16 cellular contexts compared by ENCODE assay signal in the genomic region with DNA sequence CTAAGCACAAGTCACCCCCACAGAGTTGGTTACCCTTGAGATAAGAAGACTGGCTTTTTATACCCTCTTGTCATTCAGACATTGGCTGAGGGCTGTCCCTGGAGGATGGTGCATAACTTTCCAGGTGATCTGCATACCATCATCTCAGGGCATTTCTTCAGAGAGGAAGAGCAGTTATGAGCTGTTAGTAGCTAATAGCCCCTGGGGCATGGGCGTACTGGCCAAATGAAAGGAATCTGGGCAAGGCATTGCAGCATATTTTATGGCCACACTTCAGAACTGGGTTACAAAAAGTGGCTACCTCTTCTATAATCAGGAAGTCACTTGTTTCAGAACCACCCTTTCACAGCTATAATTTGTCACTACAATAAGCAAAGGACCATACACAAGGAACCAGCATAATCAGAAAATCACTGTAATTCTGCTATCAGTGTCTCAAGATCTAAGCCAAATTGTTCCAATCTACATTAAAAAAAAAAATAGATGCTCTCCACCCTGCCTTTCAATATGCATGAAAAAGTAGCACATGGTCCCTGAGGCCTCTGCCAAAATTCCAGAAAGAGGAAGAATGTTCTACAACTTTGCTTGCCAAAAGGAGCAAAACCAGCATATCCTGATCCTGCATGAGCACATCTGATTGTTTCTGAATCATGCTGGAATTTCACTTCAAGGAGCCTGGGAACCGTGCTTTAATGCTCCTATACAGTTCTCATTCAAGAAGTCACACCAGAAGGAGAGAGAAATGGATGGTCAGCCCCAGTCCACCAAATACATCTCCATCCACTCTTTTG.
DNase-seq lines count a peak whose midpoint lies in the region; ATAC-seq and TF ChIP-seq lines count a peak whose summit lies in the region.
"Had no signal": no experiment of that assay in that cellular context is flagged by ENCODE, and none has a peak within 500 bp of the region (broad histone marks: within the 10 kb centered on the region; RNA-seq: fewer than 3 reads in every experiment).

No MANE protein-coding gene starts in this region.

- no peak for ATAC-seq in GM21737 (IDR thresholded peaks at IDR 0.05; ENCODE audit: unreplicated experiment)
- no peak for ATAC-seq in HG02588 (IDR thresholded peaks at IDR 0.05; ENCODE audit: unreplicated experiment)
- ATAC-seq: activated CD4-positive, CD25-positive, alpha-beta regulatory T cell treated with anti-CD3 and anti-CD28 coated beads, Interleukin-2, amount 50 U/mL, for 24 hours; pancreas had no signal

- H3K4me3 ChIP-seq in astrocyte of the spinal cord (ENCODE audit: low read depth, low read length) (no peak overlapping the region), fibroblast of villous mesenchyme (ENCODE audit: low read depth, low read length) (no peak overlapping the region)
- H3K4me3 ChIP-seq: pancreas had no signal

- in situ Hi-C loops in astrocyte of the spinal cord (cut with HindIII; ENCODE audit: low sequenced_read_pairs) = no loop called here

- DNase-seq in HCEC 1CT (peak; percentile 39), astrocyte of the spinal cord (ENCODE audit: low read depth, low spot score) (peak; percentile 60), fibroblast of villous mesenchyme (ENCODE audit: low read depth) (peak; percentile 64), HEK293T (ENCODE audit: extremely low spot score) (no peak), ecto neural progenitor cell (ENCODE audit: low spot score) (no peak)
- DNase-seq: activated naive CD4-positive, alpha-beta T cell; effector CD8-positive, alpha-beta T cell; GDM1; head of caudate nucleus; kidney glomerular epithelial cell; NCI-H2081; NCI-H82; pancreas had no signal

- CTCF ChIA-PET in HEK293T (lab: Yijun Ruan, JAX) = interaction anchor here (1.5 kb wide), 1 partner anchor 17 kb away, joined by 3 read pairs; no protein-coding TSS in a partner anchor

- POLR2A ChIA-PET in HEK293T (lab: Yijun Ruan, JAX) = no interaction called here

- TF ChIP-seq CTCF in astrocyte of the spinal cord (IDR thresholded peaks at IDR 0.05; ENCODE audit: low read depth, low read length) (no peak), fibroblast of villous mesenchyme (IDR thresholded peaks at IDR 0.05; ENCODE audit: insufficient read depth, low read depth, low read length) (no peak)

TF ChIP-seq in HEK293T, 16 proteins besides CTCF, POLR2A, EP300 and RAD21:
- TF ChIP-seq ZNF384 (IDR thresholded peaks at IDR 0.05) = no peak
- no peak for TF ChIP-seq LEF1 (IDR thresholded peaks at IDR 0.05; ENCODE audit: borderline replicate concordance)
- TF ChIP-seq BHLHE40 (IDR thresholded peaks at IDR 0.05; ENCODE audit: borderline replicate concordance) = no peak
- no peak for TF ChIP-seq NFRKB (IDR thresholded peaks at IDR 0.05)
- no peak for TF ChIP-seq FOXA1 (IDR thresholded peaks at IDR 0.05)
- TF ChIP-seq SUZ12 (IDR thresholded peaks at IDR 0.05) = no peak
- TF ChIP-seq FOXK2 (IDR thresholded peaks at IDR 0.05) = no peak
- TF ChIP-seq L3MBTL2 (conservative IDR thresholded peaks at IDR 0.05) = no peak
- TF ChIP-seq CTBP1 (IDR thresholded peaks at IDR 0.05; ENCODE audit: borderline replicate concordance) = no peak
- no peak for TF ChIP-seq ELF4 (IDR thresholded peaks at IDR 0.05)
- TF ChIP-seq SP1 (IDR thresholded peaks at IDR 0.05) = no peak
- TF ChIP-seq HDGF (IDR thresholded peaks at IDR 0.05; ENCODE audit: borderline replicate concordance) = no peak
- TF ChIP-seq, protein P1, sequence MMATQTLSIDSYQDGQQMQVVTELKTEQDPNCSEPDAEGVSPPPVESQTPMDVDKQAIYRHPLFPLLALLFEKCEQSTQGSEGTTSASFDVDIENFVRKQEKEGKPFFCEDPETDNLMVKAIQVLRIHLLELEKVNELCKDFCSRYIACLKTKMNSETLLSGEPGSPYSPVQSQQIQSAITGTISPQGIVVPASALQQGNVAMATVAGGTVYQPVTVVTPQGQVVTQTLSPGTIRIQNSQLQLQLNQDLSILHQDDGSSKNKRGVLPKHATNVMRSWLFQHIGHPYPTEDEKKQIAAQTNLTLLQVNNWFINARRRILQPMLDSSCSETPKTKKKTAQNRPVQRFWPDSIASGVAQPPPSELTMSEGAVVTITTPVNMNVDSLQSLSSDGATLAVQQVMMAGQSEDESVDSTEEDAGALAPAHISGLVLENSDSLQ (IDR thresholded peaks at IDR 0.05) = no peak

Comparison
In these comparisons a context has a peak if more than half of its experiments do, and no peak if none do; other contexts are left out.
1. DNase-seq: peak in HCEC 1CT (single experiment), astrocyte of the spinal cord (single experiment) and fibroblast of villous mesenchyme (single experiment); none in HEK293T (single experiment) and ecto neural progenitor cell (single experiment).